In genomic region chr6:85986681-85987080, GRCh38 we compare ENCODE assay signal across 28 cellular contexts.
"Had no signal": no experiment of that assay in that cellular context is flagged by ENCODE, and none has a peak within 500 bp of the region (broad histone marks: within the 10 kb centered on the region; RNA-seq: fewer than 3 reads in every experiment).

No MANE protein-coding gene starts in this region.

- ATAC-seq: effector memory CD8-positive, alpha-beta T cell; esophagus mucosa; foreskin keratinocyte; gastrocnemius medialis; gastroesophageal sphincter; heart left ventricle; heart right ventricle had no signal

- H3K9me3 ChIP-seq: colonic mucosa, gastrocnemius medialis had no signal

- H3K4me3 Mint-ChIP-seq: dendritic cell treated with granulocyte-macrophage colony-stimulating factor and Interleukin-4, amounts not matched to agents 40 ng/mL and 50 ng/mL, for 4 days; effector memory CD8-positive, alpha-beta T cell; endodermal cell had no signal

- H3K27ac ChIP-seq: colonic mucosa, coronary artery, dorsolateral prefrontal cortex, epithelial cell of prostate, esophagus muscularis mucosa, esophagus squamous epithelium, foreskin keratinocyte, gastrocnemius medialis, gastroesophageal sphincter, heart left ventricle, heart right ventricle had no signal

- H3K4me1 Mint-ChIP-seq: endodermal cell had no signal

- DNase-seq: colonic mucosa; cortex of kidney; dermis blood vessel endothelial cell; dorsolateral prefrontal cortex; effector CD4-positive, alpha-beta T cell; effector CD8-positive, alpha-beta T cell; effector memory CD4-positive, alpha-beta T cell; effector memory CD8-positive, alpha-beta T cell; endodermal cell; erythroblast; esophagus squamous epithelium; foreskin fibroblast; foreskin melanocyte; gastrocnemius medialis; glutamatergic neuron; head of caudate nucleus; heart left ventricle; heart right ventricle had no signal

- H3K27me3 ChIP-seq: colonic mucosa, dorsolateral prefrontal cortex, esophagus muscularis mucosa, esophagus squamous epithelium, foreskin keratinocyte, gastrocnemius medialis, gastroesophageal sphincter, heart left ventricle, heart right ventricle had no signal

- H3K27ac Mint-ChIP-seq: dendritic cell treated with granulocyte-macrophage colony-stimulating factor and Interleukin-4, amounts not matched to agents 40 ng/mL and 50 ng/mL, for 4 days; effector memory CD8-positive, alpha-beta T cell; endodermal cell had no signal

- H3K4me3 ChIP-seq: colonic mucosa, coronary artery, dorsolateral prefrontal cortex, esophagus muscularis mucosa, esophagus squamous epithelium, gastrocnemius medialis, gastroesophageal sphincter, heart left ventricle, heart right ventricle had no signal

- H3K27me3 Mint-ChIP-seq: dendritic cell treated with granulocyte-macrophage colony-stimulating factor and Interleukin-4, amounts not matched to agents 40 ng/mL and 50 ng/mL, for 4 days; effector memory CD8-positive, alpha-beta T cell had no signal

- H3K4me1 ChIP-seq: colonic mucosa, esophagus squamous epithelium, foreskin keratinocyte, gastrocnemius medialis, gastroesophageal sphincter, heart left ventricle, heart right ventricle had no signal

- H3K36me3 ChIP-seq: colonic mucosa, esophagus muscularis mucosa, esophagus squamous epithelium, gastrocnemius medialis, gastroesophageal sphincter, heart left ventricle, heart right ventricle had no signal

- FAIRE-seq: colon, endothelial cell of umbilical vein, frontal cortex had no signal
